In genomic region chr2:67516358-67516757, GRCh38 we compare ENCODE assay signal across 32 cellular contexts.
DNase-seq lines count a peak whose midpoint lies in the region; ATAC-seq, FAIRE-seq and TF ChIP-seq lines count a peak whose summit lies in the region.
"Had no signal": no experiment of that assay in that cellular context is flagged by ENCODE, and none has a peak within 500 bp of the region (broad histone marks: within the 10 kb centered on the region; RNA-seq: fewer than 3 reads in every experiment).

No MANE protein-coding gene starts in this region.

- TF ChIP-seq CTCF in PC-3 (conservative IDR thresholded peaks at IDR 0.05; ENCODE audit: low read depth, low read length) (no peak), keratinocyte (optimal IDR thresholded peaks at IDR 0.05 in 1 of 3, IDR thresholded peaks at IDR 0.05 in 1 of 3, conservative IDR thresholded peaks at IDR 0.05 in 1 of 3; ENCODE audit: extremely low read depth in 1 of 3, insufficient read depth in 2 of 3, low read length in 3 of 3) (no peak), left ventricle myocardium inferior (IDR thresholded peaks at IDR 0.05; ENCODE audit: borderline replicate concordance) (no peak)

- H3K9me1 ChIP-seq in keratinocyte (ENCODE audit: control insufficient read depth, extremely low read depth, insufficient read depth, low read length) = no peaks in the 10 kb centered on the region

- H3K27me3 ChIP-seq in PC-3 (ENCODE audit: low read length) (no peaks in the 10 kb centered on the region), keratinocyte (ENCODE audit: control insufficient read depth, extremely low read depth, insufficient read depth, low read length) (no peaks in the 10 kb centered on the region), left ventricle myocardium inferior (ENCODE audit: low read depth) (no peaks in the 10 kb centered on the region)
- H3K27me3 ChIP-seq: adrenal gland, body of pancreas, right lobe of liver, spleen, testis had no signal

- no peaks in the 10 kb centered on the region for H3K79me2 ChIP-seq in PC-3 (ENCODE audit: low read length)
- no peaks in the 10 kb centered on the region for H3K79me2 ChIP-seq in keratinocyte (ENCODE audit: control insufficient read depth, insufficient read depth, low read length)

- H3K36me3 ChIP-seq in PC-3 (ENCODE audit: low read depth, low read length) (no peaks in the 10 kb centered on the region), keratinocyte (ENCODE audit: control insufficient read depth in 2 of 2, extremely low read depth in 1 of 2, insufficient read depth in 2 of 2, low read length in 2 of 2) (no peaks in the 10 kb centered on the region), left ventricle myocardium inferior (no peaks in the 10 kb centered on the region)
- H3K36me3 ChIP-seq: adrenal gland, right lobe of liver, spleen had no signal

- no peaks in the 10 kb centered on the region for H3K9me2 ChIP-seq in PC-3 (replicated peaks; ENCODE audit: low read length)

- ATAC-seq in PC-3 (no peak), HG03097 (IDR thresholded peaks at IDR 0.05; ENCODE audit: low FRiP score, unreplicated experiment) (no peak)
- ATAC-seq: body of pancreas, left ventricle myocardium superior, right lobe of liver, SK-N-SH treated with all-trans-retinoic acid at 6 μM for 48 hours had no signal

- dilution Hi-C loops in keratinocyte (cut with MboI; ENCODE audit: extremely low pct_ligation_motif_present, low sequenced_read_pairs) = no loop called here

- H3K9me3 ChIP-seq in PC-3 (ENCODE audit: low read length) (no peaks in the 10 kb centered on the region), keratinocyte (ENCODE audit: control insufficient read depth, low read depth, low read length) (no peaks in the 10 kb centered on the region), left ventricle myocardium inferior (replicated peaks) (no peaks in the 10 kb centered on the region)
- H3K9me3 ChIP-seq: adrenal gland, body of pancreas, right lobe of liver, spleen, testis had no signal

- no TSS peak for BruUV-seq in PC-3 (replicated peaks; lab: Mats Ljungman, UMichigan)

- peak; percentile 24 for DNase-seq in NCI-H510A treated with DMSO at 0.1 percent for 48 hours (lab: John Stamatoyannopoulos, UW)
- no peak for DNase-seq in NCI-H510A (lab: John Stamatoyannopoulos, UW)
- no peak for DNase-seq in PC-3
- DNase-seq in keratinocyte (ENCODE audit: low read depth, low spot score) = no peak
- no peak for DNase-seq in left ventricle myocardium inferior
- no peak for DNase-seq in NCI-H1092 treated with DMSO at 0.1 percent for 48 hours (lab: John Stamatoyannopoulos, UW)
- no peak for DNase-seq in NCI-H2227 treated with DMSO at 0.1 percent for 48 hours (lab: John Stamatoyannopoulos, UW)
- DNase-seq: activated CD4-positive, alpha-beta memory T cell treated with anti-CD3 and anti-CD28 coated beads, Interleukin-2, amount 10 ng/mL, durations not matched to agents 7 days and 5 days; activated CD4-positive, alpha-beta T cell treated with anti-CD3 and anti-CD28 coated beads for 1 hour; activated CD8-positive, alpha-beta memory T cell treated with anti-CD3 and anti-CD28 coated beads, Interleukin-2, amount 50 U/mL, for 4 hours; activated naive CD4-positive, alpha-beta T cell treated with Interleukin-2 at 50 U/mL for 16 hours; adrenal gland; body of pancreas; CD4-positive, alpha-beta T cell; cerebellar nuclear complex; left ventricle myocardium superior; NCI-H1092; NCI-H446 treated with DMSO at 0.1 percent for 48 hours; NK-92 treated with Interleukin-12 subunit alpha and Interleukin-12 subunit beta, amount 100 ng/mL, for 24 hours; PC-9; posterior cingulate gyrus; right lobe of liver; spleen; stimulated activated CD4-positive, alpha-beta T cell treated with anti-CD3 and anti-CD28 coated beads, Interleukin-2, amount 100 ng/mL, for 24 hours; stimulated activated CD8-positive, alpha-beta memory T cell treated with anti-CD3 and anti-CD28 coated beads, Interleukin-4, amount 100 ng/mL, for 48 hours; testis had no signal

- H3K9ac ChIP-seq in PC-3 (ENCODE audit: low read length) = no peak overlapping the region
- H3K9ac ChIP-seq in keratinocyte (ENCODE audit: control insufficient read depth, extremely low read depth, insufficient read depth, low read length) = no peak overlapping the region

- H4K20me1 ChIP-seq in PC-3 (ENCODE audit: low read length) = no peaks in the 10 kb centered on the region
- H4K20me1 ChIP-seq in keratinocyte (ENCODE audit: control insufficient read depth, extremely low read depth, insufficient read depth, low read length) = no peaks in the 10 kb centered on the region

- intact Hi-C loops in PC-3 (cut with micrococcal nuclease) (no loop called here), left ventricle myocardium inferior (cut with micrococcal nuclease) (no loop called here)

- H3K4me1 ChIP-seq in PC-3 (ENCODE audit: insufficient read depth, low read length) (peaks cover 26% of the 10 kb centered on the region), keratinocyte (ENCODE audit: control insufficient read depth, extremely low read depth, insufficient read depth, low read length) (peaks cover 13% of the 10 kb centered on the region), left ventricle myocardium inferior (no peaks in the 10 kb centered on the region)
- H3K4me1 ChIP-seq: adrenal gland, right lobe of liver, spleen, testis had no signal

- no peak for FAIRE-seq in keratinocyte (lab: Jason Lieb, UNC)
- FAIRE-seq: A204.1, endothelial cell of umbilical vein, H54, TTC549 had no signal

- H3K4me2 ChIP-seq in PC-3 (ENCODE audit: low read length) (peak overlapping the region; percentile 58), keratinocyte (ENCODE audit: control insufficient read depth, extremely low read depth, insufficient read depth, low read depth, low read length) (peak overlapping the region; percentile 37)
- H3K4me2 ChIP-seq: PC-9 had no signal

- H3K27ac ChIP-seq in PC-3 (ENCODE audit: low read length) (peak overlapping the region; percentile 93), keratinocyte (ENCODE audit: control insufficient read depth, insufficient read depth, low read length) (no peak overlapping the region), left ventricle myocardium inferior (replicated peaks) (no peak overlapping the region)
- H3K27ac ChIP-seq: adrenal gland, body of pancreas, PC-9, right lobe of liver, spleen, testis had no signal

- POLR2A ChIA-PET in PC-3 (lab: Charles Lee; ENCODE audit: unreplicated experiment) = no interaction called here

- no peaks in the 10 kb centered on the region for H3F3A ChIP-seq in PC-3 (ENCODE audit: low read length, unreplicated experiment)

- H2AFZ ChIP-seq in PC-3 (ENCODE audit: low read length) (no peak overlapping the region), keratinocyte (ENCODE audit: control insufficient read depth, low read length) (no peak overlapping the region)
- H2AFZ ChIP-seq: PC-9 had no signal

- H3K4me3 ChIP-seq in PC-3 (ENCODE audit: low read length) = no peak overlapping the region
- H3K4me3 ChIP-seq in keratinocyte (ENCODE audit: control insufficient read depth in 2 of 3, extremely low read depth in 1 of 3, insufficient read depth in 2 of 3, low read depth in 1 of 3, low read length in 3 of 3) = no peak overlapping the region
- no peak overlapping the region for H3K4me3 ChIP-seq in left ventricle myocardium inferior
- H3K4me3 ChIP-seq: adrenal gland, body of pancreas, PC-9, right lobe of liver, spleen, testis had no signal

- CTCF ChIA-PET in PC-3 (lab: Charles Lee) = no interaction called here
